In the genomic region with DNA sequence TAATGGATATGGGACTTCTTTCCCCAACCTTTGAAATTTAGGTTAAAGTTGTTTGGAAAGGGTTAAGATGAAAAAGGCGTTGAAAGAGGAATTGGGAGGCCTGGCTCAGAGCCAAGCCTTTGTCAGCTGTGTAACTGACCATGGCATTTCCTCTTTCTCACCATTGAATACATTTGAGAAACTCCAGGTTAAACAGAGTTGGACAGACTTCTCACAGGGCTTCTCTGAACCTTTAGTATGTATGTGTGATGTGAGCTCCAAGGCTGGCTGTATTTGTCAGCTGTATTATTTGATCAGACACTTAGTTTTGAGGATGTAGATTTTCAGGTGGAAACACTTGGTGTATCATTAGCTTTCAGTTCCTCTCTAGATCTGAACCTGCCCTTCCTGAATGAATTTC, we compare ENCODE assay signal across 11 cellular contexts.
DNase-seq lines count a peak whose midpoint lies in the region; TF ChIP-seq lines count a peak whose summit lies in the region.
"Had no signal": no experiment of that assay in that cellular context is flagged by ENCODE, and none has a peak within 500 bp of the region (broad histone marks: within the 10 kb centered on the region; RNA-seq: fewer than 3 reads in every experiment).

No MANE protein-coding gene starts in this region.

- H3K27ac Mint-ChIP-seq in MCF 10A (ENCODE audit: low read depth, unreplicated experiment): no peak overlapping the region
- H3K27ac Mint-ChIP-seq: immature natural killer cell had no signal

- H3K36me3 ChIP-seq in breast epithelium (no peaks in the 10 kb centered on the region), thyroid gland (no peaks in the 10 kb centered on the region)
- H3K36me3 ChIP-seq: prostate gland had no signal

- intact Hi-C loops in MCF 10A (cut with micrococcal nuclease) (no loop called here), breast epithelium (cut with DNase I; ENCODE audit: low total_unique reads) (no loop called here), thyroid gland (cut with DNase I) (no loop called here)

- H3K4me3 Mint-ChIP-seq in MCF 10A (ENCODE audit: unreplicated experiment): no peak overlapping the region
- H3K4me3 Mint-ChIP-seq: immature natural killer cell had no signal

- H3K9me3 Mint-ChIP-seq in MCF 10A (ENCODE audit: unreplicated experiment): no peaks in the 10 kb centered on the region

- H3K4me1 ChIP-seq in breast epithelium: no peaks in the 10 kb centered on the region
- no peaks in the 10 kb centered on the region for H3K4me1 ChIP-seq in thyroid gland
- H3K4me1 ChIP-seq: prostate gland had no signal

- peaks cover 5% of the 10 kb centered on the region for H3K4me1 Mint-ChIP-seq in MCF 10A (ENCODE audit: insufficient read depth, unreplicated experiment)
- H3K4me1 Mint-ChIP-seq: immature natural killer cell had no signal

- BruUV-seq in MCF 10A (replicated peaks; lab: Mats Ljungman, UMichigan): no TSS peak

- H3K27me3 Mint-ChIP-seq in MCF 10A (ENCODE audit: insufficient read depth, unreplicated experiment): no peaks in the 10 kb centered on the region

- TF ChIP-seq CTCF in MCF 10A (IDR thresholded peaks at IDR 0.05; ENCODE audit: unreplicated experiment) (no peak), breast epithelium (IDR thresholded peaks at IDR 0.05) (no peak), thyroid gland (IDR thresholded peaks at IDR 0.05) (no peak)

- H3K9me3 ChIP-seq in breast epithelium: no peaks in the 10 kb centered on the region
- no peaks in the 10 kb centered on the region for H3K9me3 ChIP-seq in thyroid gland
- H3K9me3 ChIP-seq: prostate gland had no signal

- H3K27me3 ChIP-seq in breast epithelium: no peaks in the 10 kb centered on the region
- H3K27me3 ChIP-seq in thyroid gland: no peaks in the 10 kb centered on the region

- DNase-seq in MCF 10A (ENCODE audit: unreplicated experiment) (peak; percentile 38), breast epithelium (ENCODE audit: low spot score in 2 of 2) (no peak), RPMI8226 (peak; percentile 78), globus pallidus (ENCODE audit: low spot score) (peak; percentile 16), thyroid gland (peak; percentile 6 to 12), NCI-H187 (lab: John Stamatoyannopoulos, UW) (no peak)
- DNase-seq in activated CD4-positive, alpha-beta T cell treated with anti-CD3 and anti-CD28 coated beads for 48 hours: no peak
- DNase-seq in activated CD4-positive, alpha-beta T cell treated with anti-CD3 and anti-CD28 coated beads for 4 hours: no peak
- DNase-seq: activated gamma-delta T cell, immature natural killer cell had no signal

- CTCF ChIA-PET in MCF 10A (lab: Yijun Ruan, JAX): no interaction called here

- WGBS in thyroid gland, 2 donors: 0% methylated on average over 1 of the region's 1 CpG

- H3K27ac ChIP-seq in breast epithelium: no peak overlapping the region
- H3K27ac ChIP-seq in thyroid gland: no peak overlapping the region
- H3K27ac ChIP-seq: prostate gland had no signal

- no peak for TF ChIP-seq POLR2A in breast epithelium (IDR thresholded peaks at IDR 0.05)
- no peak for TF ChIP-seq POLR2A in thyroid gland (IDR thresholded peaks at IDR 0.05)

- POLR2A ChIA-PET in MCF 10A (lab: Yijun Ruan, JAX): interaction anchor here (0.6 kb wide), 1 partner anchor 1627 kb away, joined by 3 read pairs; no protein-coding TSS in a partner anchor

- no peak overlapping the region for H3K4me3 ChIP-seq in breast epithelium
- no peak overlapping the region for H3K4me3 ChIP-seq in thyroid gland (replicated peaks in 1 of 3)
- H3K4me3 ChIP-seq: prostate gland had no signal

- no peaks in the 10 kb centered on the region for H3K36me3 Mint-ChIP-seq in MCF 10A (ENCODE audit: insufficient read depth, unreplicated experiment)
- H3K36me3 Mint-ChIP-seq: immature natural killer cell had no signal

Comparison
In these comparisons a context has a peak if more than half of its experiments do, and no peak if none do; other contexts are left out.
1. DNase-seq: peak in MCF 10A (single experiment), RPMI8226 (single experiment), globus pallidus (single experiment) and thyroid gland (2 of 2); none in breast epithelium (0 of 2), activated CD4-positive, alpha-beta T cell treated with anti-CD3 and anti-CD28 coated beads for 48 hours (single experiment), activated CD4-positive, alpha-beta T cell treated with anti-CD3 and anti-CD28 coated beads for 4 hours (0 of 2) and NCI-H187 (0 of 2).